8 cellular contexts compared by ENCODE assay signal in genomic region chr5:172959824-172960799, GRCh38. TPM values are rescaled to one million over a fixed set of nuclear protein-coding genes. Genes with fewer than 3 reads are reported as not detected.
DNase-seq lines count a peak whose midpoint lies in the region; ATAC-seq and TF ChIP-seq lines count a peak whose summit lies in the region.

No MANE protein-coding gene starts in this region.

- peak overlapping the region; percentile 97 for H3K56ac ChIP-seq in mesendoderm (ENCODE audit: low read length)

- intact Hi-C loops in heart right ventricle (cut with DNase I) = no loop called here
- intact Hi-C loops in left ventricle myocardium superior (cut with micrococcal nuclease) = no loop called here

- DNase-seq in heart right ventricle (no peak), left ventricle myocardium superior (no peak), brain microvascular endothelial cell (no peak), mesendoderm (no peak), A172 (ENCODE audit: low spot score) (no peak)

- H3K4me1 ChIP-seq in heart right ventricle (peaks cover 3 to 31% (median 13%) of the 10 kb centered on the region in 9 donors), mesendoderm (ENCODE audit: control insufficient read depth, low read depth, low read length) (no peaks in the 10 kb centered on the region)

- H2BK5ac ChIP-seq in mesendoderm (ENCODE audit: low read length) = no peak overlapping the region

- no peaks in the 10 kb centered on the region for H3K9me3 ChIP-seq in heart right ventricle

- H3K79me1 ChIP-seq in mesendoderm (ENCODE audit: low read length) = peaks cover 8% of the 10 kb centered on the region

- ATAC-seq in heart right ventricle (no peak), left ventricle myocardium superior (no peak), HG03039 (IDR thresholded peaks at IDR 0.05; ENCODE audit: unreplicated experiment) (no peak), HG02885 (IDR thresholded peaks at IDR 0.05; ENCODE audit: poor library complexity, unreplicated experiment) (no peak), HG03097 (IDR thresholded peaks at IDR 0.05; ENCODE audit: low FRiP score, unreplicated experiment) (no peak)

- H3K4me3 ChIP-seq in heart right ventricle = peak overlapping the region; percentile 72 to 97 (median 86)
- H3K4me3 ChIP-seq in brain microvascular endothelial cell (ENCODE audit: low read depth, low read length) = peak overlapping the region; percentile 100
- peak overlapping the region; percentile 89 for H3K4me3 ChIP-seq in mesendoderm (ENCODE audit: low read length)

- peak overlapping the region; percentile 85 for H3K4me2 ChIP-seq in mesendoderm (ENCODE audit: low read length)

- H2BK120ac ChIP-seq in mesendoderm (ENCODE audit: low read depth, low read length) = no peak overlapping the region

- 13% methylated on average over 28 of the region's 28 CpGs for WGBS in heart right ventricle, 2 donors
- no CpG with 5 or more reads among the region's 28 CpGs for WGBS in mesendoderm (ENCODE audit: extremely low coverage, insufficient coverage, low lambda C conversion rate)

- H3K4ac ChIP-seq in mesendoderm (ENCODE audit: low read depth, low read length) = no peak overlapping the region

- peak overlapping the region; percentile 13 for H4K8ac ChIP-seq in mesendoderm (ENCODE audit: low read depth, low read length)

- peaks cover 0 to 40% (median 10%) of the 10 kb centered on the region in 9 donors for H3K36me3 ChIP-seq in heart right ventricle
- H3K36me3 ChIP-seq in brain microvascular endothelial cell (replicated peaks) = no peaks in the 10 kb centered on the region
- no peaks in the 10 kb centered on the region for H3K36me3 ChIP-seq in mesendoderm (ENCODE audit: control insufficient read depth, insufficient read depth, low read length)

- no peak overlapping the region for H2BK15ac ChIP-seq in mesendoderm (replicated peaks; ENCODE audit: low read depth)

- H3K27ac ChIP-seq in heart right ventricle = peak overlapping the region in 9 of 10 donors; percentile 75 to 96 (median 85)
- H3K27ac ChIP-seq in brain microvascular endothelial cell = peak overlapping the region; percentile 82
- no peak overlapping the region for H3K27ac ChIP-seq in mesendoderm (ENCODE audit: low read depth, low read length)

- TF ChIP-seq CTCF in heart right ventricle (IDR thresholded peaks at IDR 0.05) (no peak), brain microvascular endothelial cell (IDR thresholded peaks at IDR 0.05; ENCODE audit: low read depth, low read length, missing control alignments) (no peak)

- H3K18ac ChIP-seq in mesendoderm (ENCODE audit: low read length) = no peak overlapping the region

- no peak overlapping the region for H3K23ac ChIP-seq in mesendoderm (ENCODE audit: low read length)

- H3K9ac ChIP-seq in mesendoderm (ENCODE audit: low read length) = peak overlapping the region; percentile 91

- H3K27me3 ChIP-seq in heart right ventricle (no peaks in the 10 kb centered on the region), brain microvascular endothelial cell (replicated peaks) (no peaks in the 10 kb centered on the region), mesendoderm (ENCODE audit: insufficient read depth, low read length, poor library complexity) (no peaks in the 10 kb centered on the region)

- no peak overlapping the region for H2AK5ac ChIP-seq in mesendoderm (ENCODE audit: low read length)

- H3K79me2 ChIP-seq in mesendoderm (ENCODE audit: control insufficient read depth, insufficient read depth, low read length) = no peaks in the 10 kb centered on the region

- no peak overlapping the region for H4K5ac ChIP-seq in mesendoderm (ENCODE audit: low read length)

- in situ Hi-C loops in brain microvascular endothelial cell (cut with HindIII; ENCODE audit: low pct_ligation_motif_present, low sequenced_read_pairs) = no loop called here

RNA-seq across cellular contexts. Expression of gene RPL26L1, which starts 0.9 kb away (rescaled TPM):
- total RNA-seq in heart right ventricle (10 to 100 TPM; 23.2 to 33.7 (median 28.9) TPM), left ventricle myocardium superior (22.3 TPM)
- polyA plus RNA-seq in heart right ventricle = 10 to 100 TPM; 29.0 to 84.9 TPM
- polyA plus RNA-seq in mesendoderm (2013, experiment 1 of 2) = 99.4 TPM
- polyA plus RNA-seq in mesendoderm (2013, experiment 2 of 2) = 101 TPM
- total RNA-seq in A172 (2014; rRNA removed; shearing (Covaris generic)) = 187 and 205 TPM in 2 replicates

RNA-seq across cellular contexts. Expression of gene ATP6V0E1, which starts 23.5 kb away (rescaled TPM):
- total RNA-seq in heart right ventricle (100 to 1,000 TPM; 164 to 218 (median 194) TPM), left ventricle myocardium superior (153 TPM)
- polyA plus RNA-seq in heart right ventricle = 100 to 1,000 TPM; 134 to 271 TPM
- polyA plus RNA-seq in mesendoderm (2013, experiment 1 of 2) = 158 TPM
- polyA plus RNA-seq in mesendoderm (2013, experiment 2 of 2) = 151 TPM
- 367 and 419 TPM in 2 replicates for total RNA-seq in A172 (2014; rRNA removed; shearing (Covaris generic))
